Comparison of ENCODE assay signal across 17 cellular contexts in genomic region chr6:128290221-128290620, GRCh38.
"Had no signal": no experiment of that assay in that cellular context is flagged by ENCODE, and none has a peak within 500 bp of the region (broad histone marks: within the 10 kb centered on the region; RNA-seq: fewer than 3 reads in every experiment).

No MANE protein-coding gene starts in this region.

- H3K4me1 ChIP-seq: tibial nerve, vagina had no signal

- H3K27ac Mint-ChIP-seq: activated CD8-positive, alpha-beta T cell treated with anti-CD3 and anti-CD28 coated beads for 36 hours; activated naive CD8-positive, alpha-beta T cell; natural killer cell treated with Interleukin-12 subunit alpha and Interleukin-12 subunit beta and Interleukin-15 and Interleukin-18, amount 100 ng/mL, for 72 hours; stimulated activated naive B cell treated with anti-CD40 and anti-IgM and Interleukin-4, amounts not matched to agents 10 μg/mL and 1 μg/mL and 100 μg/mL, for 72 hours; WTC11 had no signal

- H3K27me3 ChIP-seq: esophagus muscularis mucosa, tibial nerve, vagina had no signal

- H3K36me3 Mint-ChIP-seq: natural killer cell treated with Interleukin-12 subunit alpha and Interleukin-12 subunit beta and Interleukin-15 and Interleukin-18, amount 100 ng/mL, for 72 hours; stimulated activated naive B cell treated with anti-CD40 and anti-IgM and Interleukin-4, amounts not matched to agents 10 μg/mL and 1 μg/mL and 100 μg/mL, for 72 hours; WTC11 had no signal

- H3K4me3 Mint-ChIP-seq: activated CD8-positive, alpha-beta T cell treated with anti-CD3 and anti-CD28 coated beads for 36 hours; activated naive CD8-positive, alpha-beta T cell; activated T-cell treated with anti-CD3 and anti-CD28 coated beads, Interleukin-2, amount 50 U/mL, for 4 hours; natural killer cell treated with Interleukin-12 subunit alpha and Interleukin-12 subunit beta and Interleukin-15 and Interleukin-18, amount 100 ng/mL, for 72 hours; stimulated activated naive B cell treated with anti-CD40 and anti-IgM and Interleukin-4, amounts not matched to agents 10 μg/mL and 1 μg/mL and 100 μg/mL, for 72 hours; WTC11 had no signal

- ATAC-seq: activated CD8-positive, alpha-beta T cell treated with anti-CD3 and anti-CD28 coated beads for 36 hours; activated T-cell treated with anti-CD3 and anti-CD28 coated beads, Interleukin-2, amount 50 U/mL, for 4 hours; natural killer cell treated with Interleukin-12 subunit alpha and Interleukin-12 subunit beta and Interleukin-15 and Interleukin-18, amount 100 ng/mL, for 72 hours; stimulated activated naive B cell treated with anti-CD40 and anti-IgM and Interleukin-4, amounts not matched to agents 10 μg/mL and 1 μg/mL and 100 μg/mL, for 72 hours; WTC11 had no signal

- H3K4me1 Mint-ChIP-seq: stimulated activated naive B cell treated with anti-CD40 and anti-IgM and Interleukin-4, amounts not matched to agents 10 μg/mL and 1 μg/mL and 100 μg/mL, for 72 hours had no signal

- H3K27ac ChIP-seq: esophagus muscularis mucosa, skin epidermis, tibial nerve, vagina had no signal

- H3K9me3 ChIP-seq: esophagus muscularis mucosa, tibial nerve, vagina had no signal

- DNase-seq: activated CD4-positive, alpha-beta T cell treated with anti-CD3 and anti-CD28 coated beads for 4 hours; activated CD8-positive, alpha-beta T cell treated with anti-CD3 and anti-CD28 coated beads for 36 hours; activated gamma-delta T cell; activated T-cell treated with anti-CD3 and anti-CD28 coated beads, Interleukin-2, amount 50 U/mL, for 4 hours; amniotic stem cell; cortex of kidney; effector CD4-positive, alpha-beta T cell; stimulated activated CD4-positive, alpha-beta T cell treated with anti-CD3 and anti-CD28 coated beads, Interleukin-15, amount 100 ng/mL, for 24 hours; stimulated activated CD4-positive, alpha-beta T cell treated with anti-CD3 and anti-CD28 coated beads, Interleukin-4, amount 100 ng/mL, for 1 hour; stimulated activated naive B cell treated with anti-CD40 and anti-IgM and Interleukin-4, amounts not matched to agents 10 μg/mL and 1 μg/mL and 100 μg/mL, for 72 hours had no signal

- H3K4me3 ChIP-seq: esophagus muscularis mucosa, skin epidermis, tibial nerve, vagina had no signal

- H3K27me3 Mint-ChIP-seq: activated CD8-positive, alpha-beta T cell treated with anti-CD3 and anti-CD28 coated beads for 36 hours; activated naive CD8-positive, alpha-beta T cell had no signal

- H3K9me3 Mint-ChIP-seq: activated CD8-positive, alpha-beta T cell treated with anti-CD3 and anti-CD28 coated beads for 36 hours; activated T-cell treated with anti-CD3 and anti-CD28 coated beads, Interleukin-2, amount 50 U/mL, for 4 hours; natural killer cell treated with Interleukin-12 subunit alpha and Interleukin-12 subunit beta and Interleukin-15 and Interleukin-18, amount 100 ng/mL, for 72 hours; stimulated activated naive B cell treated with anti-CD40 and anti-IgM and Interleukin-4, amounts not matched to agents 10 μg/mL and 1 μg/mL and 100 μg/mL, for 72 hours; WTC11 had no signal

- H3K36me3 ChIP-seq: esophagus muscularis mucosa, tibial nerve, vagina had no signal
